20 cellular contexts compared by ENCODE assay signal in the genomic region with DNA sequence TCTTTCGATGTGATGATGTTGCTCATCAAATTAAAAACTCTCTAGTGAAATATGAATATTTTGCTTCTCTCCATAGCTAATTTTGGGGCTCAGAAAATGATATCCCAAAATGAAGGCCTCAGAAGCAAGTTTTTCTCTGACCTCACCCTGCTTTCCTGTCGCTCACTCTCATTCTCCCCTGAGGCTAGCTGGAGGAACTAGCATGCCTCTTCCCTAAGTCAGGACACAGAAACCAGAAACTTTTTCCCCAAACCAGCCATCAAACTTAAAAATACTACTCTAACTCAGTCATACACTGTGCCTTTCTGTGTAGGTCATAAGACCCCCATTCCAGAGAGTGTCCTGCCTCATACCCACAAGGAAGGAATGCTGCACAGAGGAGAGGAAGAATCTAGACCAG.
"Had no signal": no experiment of that assay in that cellular context is flagged by ENCODE, and none has a peak within 500 bp of the region (broad histone marks: within the 10 kb centered on the region; RNA-seq: fewer than 3 reads in every experiment).

No MANE protein-coding gene starts in this region.

- H3K9me3 ChIP-seq: adrenal gland, colonic mucosa, gastrocnemius medialis, heart left ventricle, mucosa of descending colon, prostate gland, right atrium auricular region, uterus had no signal

- H3K27ac ChIP-seq: adrenal gland, colonic mucosa, gastrocnemius medialis, heart left ventricle, prostate gland, right atrium auricular region, tibial nerve, uterus had no signal

- H3K4me1 ChIP-seq: adrenal gland, colonic mucosa, gastrocnemius medialis, heart left ventricle, prostate gland, right atrium auricular region, tibial nerve, uterus had no signal

- DNase-seq: activated CD4-positive, alpha-beta T cell treated with anti-CD3 and anti-CD28 coated beads, Interleukin-2, amount 50 U/mL, for 1 hour; activated CD8-positive, alpha-beta memory T cell treated with anti-CD3 and anti-CD28 coated beads for 24 hours; activated gamma-delta T cell; activated T-cell treated with anti-CD3 and anti-CD28 coated beads, Interleukin-2, amount 50 U/mL, for 72 hours; adrenal gland; central memory CD4-positive, alpha-beta T cell; colonic mucosa; gastrocnemius medialis; heart left ventricle; mucosa of descending colon; naive B cell; stimulated activated CD4-positive, alpha-beta T cell treated with anti-CD3 and anti-CD28 coated beads, Interleukin-2, amount 100 ng/mL, for 24 hours; stimulated activated naive CD8-positive, alpha-beta T cell treated with anti-CD3 and anti-CD28 coated beads, Interleukin-15, Interleukin-2, amounts not matched to agents 100 U/mL and 50 U/mL, for 24 hours; substantia nigra; T1000; uterus had no signal

- ATAC-seq: activated CD4-positive, CD25-positive, alpha-beta regulatory T cell treated with anti-CD3 and anti-CD28 coated beads, Interleukin-2, amount 50 U/mL, for 24 hours; activated T-cell treated with anti-CD3 and anti-CD28 coated beads, Interleukin-2, amount 50 U/mL, for 72 hours; gastrocnemius medialis; heart left ventricle; mucosa of descending colon; stimulated activated naive CD8-positive, alpha-beta T cell treated with anti-CD3 and anti-CD28 coated beads, Interleukin-15, Interleukin-2, amounts not matched to agents 100 U/mL and 50 U/mL, for 24 hours had no signal

- H3K36me3 ChIP-seq: adrenal gland, colonic mucosa, gastrocnemius medialis, heart left ventricle, prostate gland, right atrium auricular region, tibial nerve, uterus had no signal

- H3K4me3 ChIP-seq: adrenal gland, colonic mucosa, gastrocnemius medialis, heart left ventricle, mucosa of descending colon, prostate gland, right atrium auricular region, tibial nerve, uterus had no signal

- H3K27me3 ChIP-seq: adrenal gland, colonic mucosa, gastrocnemius medialis, heart left ventricle, right atrium auricular region, tibial nerve, uterus had no signal
